24 cellular contexts compared by ENCODE assay signal in the genomic region with DNA sequence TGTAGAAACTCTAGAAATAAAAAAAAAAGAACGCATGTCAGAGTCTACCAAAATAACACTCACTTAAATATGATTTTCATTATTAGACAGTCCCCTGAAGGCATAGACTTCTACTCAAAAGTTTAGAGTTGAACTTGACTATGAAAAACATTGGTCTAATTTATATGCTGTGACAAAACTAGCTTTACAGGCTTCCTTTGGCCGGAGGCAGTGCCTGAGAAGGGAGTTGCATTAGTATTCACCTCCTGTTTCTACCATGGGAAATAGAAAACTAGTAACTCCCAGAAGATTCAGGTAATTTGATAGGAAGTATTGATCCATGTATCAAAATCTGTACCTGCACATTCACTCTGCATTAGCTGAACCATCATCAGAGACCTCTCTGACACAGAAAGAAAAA.
DNase-seq lines count a peak whose midpoint lies in the region; ATAC-seq and TF ChIP-seq lines count a peak whose summit lies in the region.
"Had no signal": no experiment of that assay in that cellular context is flagged by ENCODE, and none has a peak within 500 bp of the region (broad histone marks: within the 10 kb centered on the region; RNA-seq: fewer than 3 reads in every experiment).

No MANE protein-coding gene starts in this region.

- WGBS in endodermal cell (ENCODE audit: insufficient coverage in 1 of 2, insufficient read length in 1 of 2), 2 experiments: 83% methylated on average over 2 of the region's 2 CpGs; no CpG with 5 or more reads in 1 of the 2 experiments

- peaks cover 11% of the 10 kb centered on the region for H3K4me1 ChIP-seq in endodermal cell (ENCODE audit: control insufficient read depth, insufficient read depth, low read length)
- H3K4me1 ChIP-seq in stomach smooth muscle (ENCODE audit: control insufficient read depth, insufficient read depth, low read length): peaks cover 33% of the 10 kb centered on the region

- no peaks in the 10 kb centered on the region for H3K27me3 Mint-ChIP-seq in endodermal cell (ENCODE audit: insufficient read depth)
- H3K27me3 Mint-ChIP-seq in mesothelial cell of epicardium (ENCODE audit: low read depth): no peaks in the 10 kb centered on the region
- H3K27me3 Mint-ChIP-seq in activated CD8-positive, alpha-beta T cell treated with anti-CD3 and anti-CD28 coated beads for 36 hours: no peaks in the 10 kb centered on the region
- no peaks in the 10 kb centered on the region for H3K27me3 Mint-ChIP-seq in activated T-helper 1 cell treated with anti-CD3 and anti-CD28 coated beads, Interleukin-12 subunit alpha, Interleukin-12 subunit beta, Interleukin-2, Interleukin-4 antibody, amounts not matched to agents 30 ng/mL and 10 ng/mL and 1 ng/mL, durations not matched to agents 14 hours and 24 hours and 36 hours (ENCODE audit: insufficient read depth)
- H3K27me3 Mint-ChIP-seq: activated CD4-positive, alpha-beta memory T cell treated with anti-CD3 and anti-CD28 coated beads for 36 hours; activated naive CD4-positive, alpha-beta T cell treated with anti-CD3 and anti-CD28 coated beads, Interleukin-2, amount 50 U/mL, for 24 hours; activated T-cell treated with anti-CD3 and anti-CD28 coated beads, Interleukin-2, amount 50 U/mL, for 24 hours had no signal

- no peak for ATAC-seq in activated CD8-positive, alpha-beta T cell treated with anti-CD3 and anti-CD28 coated beads for 36 hours

- H3K36me3 ChIP-seq in endodermal cell (ENCODE audit: control insufficient read depth, insufficient read depth, low read length): no peaks in the 10 kb centered on the region
- H3K36me3 ChIP-seq in stomach smooth muscle (ENCODE audit: control insufficient read depth in 2 of 2, insufficient read depth in 2 of 2, low read length in 2 of 2): no peaks in the 10 kb centered on the region
- H3K36me3 ChIP-seq: brain microvascular endothelial cell, ovary had no signal

- POLR2A ChIA-PET in activated CD8-positive, alpha-beta T cell treated with anti-CD3 and anti-CD28 coated beads for 36 hours (lab: Charles Lee): no interaction called here

- CTCF ChIA-PET in activated CD8-positive, alpha-beta T cell treated with anti-CD3 and anti-CD28 coated beads for 36 hours (lab: Charles Lee): interaction anchor here (0.8 to 1.5 kb wide), 3 partner anchors 16 to 291 kb away, joined by 3 read pairs; no protein-coding TSS in a partner anchor

- no peak overlapping the region for H3K27ac ChIP-seq in endodermal cell (ENCODE audit: low read depth, low read length)
- peak overlapping the region; percentile 93 for H3K27ac ChIP-seq in stomach smooth muscle (ENCODE audit: low read length)
- H3K27ac ChIP-seq: brain microvascular endothelial cell, ovary, VCaP had no signal

- DNase-seq in NCI-H2171 treated with DMSO at 0.1 percent for 48 hours (lab: John Stamatoyannopoulos, UW): peak; percentile 56
- DNase-seq in NCI-H2171 (lab: John Stamatoyannopoulos, UW): no peak
- DNase-seq in endodermal cell: no peak
- DNase-seq in mesothelial cell of epicardium (ENCODE audit: low spot score in 2 of 2, unreplicated experiment in 2 of 2): peak in 1 of 2 experiments; percentile 57
- no peak for DNase-seq in activated CD8-positive, alpha-beta T cell treated with anti-CD3 and anti-CD28 coated beads for 36 hours
- no peak for DNase-seq in activated CD4-positive, alpha-beta T cell treated with anti-CD3 and anti-CD28 coated beads for 1 hour
- DNase-seq in activated T-helper 1 cell treated with anti-CD3 and anti-CD28 coated beads, Interleukin-12 subunit alpha, Interleukin-12 subunit beta, Interleukin-2, Interleukin-4 antibody, amounts not matched to agents 30 ng/mL and 10 ng/mL and 1 ng/mL, durations not matched to agents 14 hours and 24 hours and 36 hours (ENCODE audit: low spot score): no peak
- DNase-seq: activated CD4-positive, alpha-beta memory T cell treated with anti-CD3 and anti-CD28 coated beads for 36 hours; activated T-cell treated with anti-CD3 and anti-CD28 coated beads, Interleukin-2, amount 50 U/mL, for 24 hours; erythroblast; H9; hypothalamus; KBM-7; NCI-H1930; NCI-H524; OCI-M1; SIG-M5; stimulated activated CD4-positive, alpha-beta T cell treated with anti-CD3 and anti-CD28 coated beads, Interleukin-4, amount 100 ng/mL, for 24 hours had no signal

- no peaks in the 10 kb centered on the region for H3K36me3 Mint-ChIP-seq in endodermal cell (ENCODE audit: low read depth)
- peaks cover 8% of the 10 kb centered on the region for H3K36me3 Mint-ChIP-seq in mesothelial cell of epicardium
- peaks cover 2% of the 10 kb centered on the region for H3K36me3 Mint-ChIP-seq in activated CD8-positive, alpha-beta T cell treated with anti-CD3 and anti-CD28 coated beads for 36 hours (ENCODE audit: low read depth)
- H3K36me3 Mint-ChIP-seq in activated T-helper 1 cell treated with anti-CD3 and anti-CD28 coated beads, Interleukin-12 subunit alpha, Interleukin-12 subunit beta, Interleukin-2, Interleukin-4 antibody, amounts not matched to agents 30 ng/mL and 10 ng/mL and 1 ng/mL, durations not matched to agents 14 hours and 24 hours and 36 hours (ENCODE audit: low read depth): peaks cover 2% of the 10 kb centered on the region

- H3K27me3 ChIP-seq in endodermal cell (ENCODE audit: control insufficient read depth, insufficient read depth, low read length, poor library complexity, severe bottlenecking) (no peaks in the 10 kb centered on the region), stomach smooth muscle (ENCODE audit: control insufficient read depth in 1 of 2, insufficient read depth in 2 of 2, low read length in 2 of 2) (no peaks in the 10 kb centered on the region)
- H3K27me3 ChIP-seq: brain microvascular endothelial cell, ovary had no signal

- no peak overlapping the region for H3K9ac ChIP-seq in endodermal cell (ENCODE audit: extremely low read depth, low read length, poor library complexity, severe bottlenecking)
- peak overlapping the region; percentile 13 to 21 for H3K9ac ChIP-seq in stomach smooth muscle (ENCODE audit: low read length in 2 of 2)

- no peak overlapping the region for H3K4me3 Mint-ChIP-seq in endodermal cell
- H3K4me3 Mint-ChIP-seq in mesothelial cell of epicardium: peak overlapping the region; percentile 36
- no peak overlapping the region for H3K4me3 Mint-ChIP-seq in activated CD8-positive, alpha-beta T cell treated with anti-CD3 and anti-CD28 coated beads for 36 hours
- no peak overlapping the region for H3K4me3 Mint-ChIP-seq in activated T-helper 1 cell treated with anti-CD3 and anti-CD28 coated beads, Interleukin-12 subunit alpha, Interleukin-12 subunit beta, Interleukin-2, Interleukin-4 antibody, amounts not matched to agents 30 ng/mL and 10 ng/mL and 1 ng/mL, durations not matched to agents 14 hours and 24 hours and 36 hours
- H3K4me3 Mint-ChIP-seq: activated CD4-positive, alpha-beta memory T cell treated with anti-CD3 and anti-CD28 coated beads for 36 hours; activated naive CD4-positive, alpha-beta T cell treated with anti-CD3 and anti-CD28 coated beads, Interleukin-2, amount 50 U/mL, for 24 hours; activated T-cell treated with anti-CD3 and anti-CD28 coated beads, Interleukin-2, amount 50 U/mL, for 24 hours; H9 had no signal

- H3K9me3 ChIP-seq in endodermal cell (ENCODE audit: control insufficient read depth, low read length): no peaks in the 10 kb centered on the region
- no peaks in the 10 kb centered on the region for H3K9me3 ChIP-seq in stomach smooth muscle (ENCODE audit: control insufficient read depth in 2 of 2, low read length in 2 of 2)
- H3K9me3 ChIP-seq: ovary had no signal

- H3K4me3 ChIP-seq in endodermal cell (ENCODE audit: low read length) (peak overlapping the region; percentile 46), stomach smooth muscle (ENCODE audit: low read length in 2 of 2) (no peak overlapping the region)
- H3K4me3 ChIP-seq: ovary, skin epidermis had no signal

- peak overlapping the region; percentile 86 for H3K27ac Mint-ChIP-seq in endodermal cell
- H3K27ac Mint-ChIP-seq in mesothelial cell of epicardium: peak overlapping the region; percentile 94
- H3K27ac Mint-ChIP-seq in activated CD8-positive, alpha-beta T cell treated with anti-CD3 and anti-CD28 coated beads for 36 hours: no peak overlapping the region
- no peak overlapping the region for H3K27ac Mint-ChIP-seq in activated T-helper 1 cell treated with anti-CD3 and anti-CD28 coated beads, Interleukin-12 subunit alpha, Interleukin-12 subunit beta, Interleukin-2, Interleukin-4 antibody, amounts not matched to agents 30 ng/mL and 10 ng/mL and 1 ng/mL, durations not matched to agents 14 hours and 24 hours and 36 hours
- H3K27ac Mint-ChIP-seq: activated CD4-positive, alpha-beta memory T cell treated with anti-CD3 and anti-CD28 coated beads for 36 hours; activated naive CD4-positive, alpha-beta T cell treated with anti-CD3 and anti-CD28 coated beads, Interleukin-2, amount 50 U/mL, for 24 hours; activated T-cell treated with anti-CD3 and anti-CD28 coated beads, Interleukin-2, amount 50 U/mL, for 24 hours had no signal

- intact Hi-C loops in activated CD8-positive, alpha-beta T cell treated with anti-CD3 and anti-CD28 coated beads for 36 hours (cut with micrococcal nuclease): no loop called here
- intact Hi-C loops in activated T-helper 1 cell treated with anti-CD3 and anti-CD28 coated beads, Interleukin-12 subunit alpha, Interleukin-12 subunit beta, Interleukin-2, Interleukin-4 antibody, amounts not matched to agents 30 ng/mL and 10 ng/mL and 1 ng/mL, durations not matched to agents 14 hours and 24 hours and 36 hours (cut with micrococcal nuclease): no loop called here

- H3K4me1 Mint-ChIP-seq in endodermal cell (peaks cover 49% of the 10 kb centered on the region), mesothelial cell of epicardium (peaks cover 69% of the 10 kb centered on the region)
- peaks cover 8% of the 10 kb centered on the region for H3K4me1 Mint-ChIP-seq in activated CD8-positive, alpha-beta T cell treated with anti-CD3 and anti-CD28 coated beads for 36 hours (ENCODE audit: low read depth)
- H3K4me1 Mint-ChIP-seq in activated T-helper 1 cell treated with anti-CD3 and anti-CD28 coated beads, Interleukin-12 subunit alpha, Interleukin-12 subunit beta, Interleukin-2, Interleukin-4 antibody, amounts not matched to agents 30 ng/mL and 10 ng/mL and 1 ng/mL, durations not matched to agents 14 hours and 24 hours and 36 hours (ENCODE audit: low read depth): peaks cover 2% of the 10 kb centered on the region

- TF ChIP-seq CTCF in endodermal cell (conservative IDR thresholded peaks at IDR 0.05) (no peak), mesothelial cell of epicardium (IDR thresholded peaks at IDR 0.05; ENCODE audit: unreplicated experiment) (no peak)
- TF ChIP-seq CTCF in activated CD8-positive, alpha-beta T cell treated with anti-CD3 and anti-CD28 coated beads for 36 hours (IDR thresholded peaks at IDR 0.05): no peak

- no peaks in the 10 kb centered on the region for H3K9me3 Mint-ChIP-seq in endodermal cell
- H3K9me3 Mint-ChIP-seq in mesothelial cell of epicardium: peaks cover 7% of the 10 kb centered on the region
- no peaks in the 10 kb centered on the region for H3K9me3 Mint-ChIP-seq in activated CD8-positive, alpha-beta T cell treated with anti-CD3 and anti-CD28 coated beads for 36 hours
- no peaks in the 10 kb centered on the region for H3K9me3 Mint-ChIP-seq in activated T-helper 1 cell treated with anti-CD3 and anti-CD28 coated beads, Interleukin-12 subunit alpha, Interleukin-12 subunit beta, Interleukin-2, Interleukin-4 antibody, amounts not matched to agents 30 ng/mL and 10 ng/mL and 1 ng/mL, durations not matched to agents 14 hours and 24 hours and 36 hours
- H3K9me3 Mint-ChIP-seq: activated CD4-positive, alpha-beta memory T cell treated with anti-CD3 and anti-CD28 coated beads for 36 hours; activated naive CD4-positive, alpha-beta T cell treated with anti-CD3 and anti-CD28 coated beads, Interleukin-2, amount 50 U/mL, for 24 hours; activated T-cell treated with anti-CD3 and anti-CD28 coated beads, Interleukin-2, amount 50 U/mL, for 24 hours; H9 had no signal

Comparison
In these comparisons a context has a peak if more than half of its experiments do, and no peak if none do; other contexts are left out.
1. H3K27ac Mint-ChIP-seq: peak in endodermal cell (single experiment) and mesothelial cell of epicardium (single experiment); none in activated CD8-positive, alpha-beta T cell treated with anti-CD3 and anti-CD28 coated beads for 36 hours (single experiment) and activated T-helper 1 cell treated with anti-CD3 and anti-CD28 coated beads, Interleukin-12 subunit alpha, Interleukin-12 subunit beta, Interleukin-2, Interleukin-4 antibody, amounts not matched to agents 30 ng/mL and 10 ng/mL and 1 ng/mL, durations not matched to agents 14 hours and 24 hours and 36 hours (single experiment).